7 cellular contexts compared by ENCODE assay signal in genomic region chr3:7750296-7750695, GRCh38.
"Had no signal": no experiment of that assay in that cellular context is flagged by ENCODE, and none has a peak within 500 bp of the region (broad histone marks: within the 10 kb centered on the region; RNA-seq: fewer than 3 reads in every experiment).

No MANE protein-coding gene starts in this region.

- H3K4me2 ChIP-seq: GM23338 had no signal

- H2AFZ ChIP-seq: GM23338 had no signal

- H3K4me3 ChIP-seq: GM23338 had no signal

- ATAC-seq: GM23338 had no signal

- FAIRE-seq: H1, H54, HTR-8/SVneo had no signal

- DNase-seq: H9, HCEC 1CT, IMR-90 had no signal
